26 cellular contexts compared by ENCODE assay signal in the genomic region with DNA sequence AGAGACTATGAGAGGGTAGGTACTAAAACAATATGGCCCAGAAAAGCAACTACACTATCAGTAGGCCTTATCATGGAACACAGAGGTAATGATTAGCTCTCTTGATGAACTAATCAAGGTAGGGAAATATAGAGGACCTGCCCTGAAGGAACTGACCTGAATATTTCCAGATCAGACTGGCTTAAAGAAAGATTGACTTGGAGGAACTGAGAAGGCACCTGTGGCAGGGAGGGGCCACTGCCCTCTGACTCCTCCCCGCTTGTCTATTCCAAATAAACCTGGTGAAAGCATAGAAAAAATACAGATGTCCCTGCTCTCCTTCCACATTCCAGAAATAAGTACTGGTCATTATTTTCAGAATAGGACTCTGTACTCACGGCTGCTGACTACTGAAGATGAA. TPM values are rescaled to one million over a fixed set of nuclear protein-coding genes. Genes with fewer than 3 reads are reported as not detected.
A peak's percentile ranks its signal among the peaks of the same experiment; 100 is the strongest.
DNase-seq lines count a peak whose midpoint lies in the region; ATAC-seq, FAIRE-seq and TF ChIP-seq lines count a peak whose summit lies in the region.
"Had no signal": no experiment of that assay in that cellular context is flagged by ENCODE, and none has a peak within 500 bp of the region (broad histone marks: within the 10 kb centered on the region; RNA-seq: fewer than 3 reads in every experiment).

No MANE protein-coding gene starts in this region.

- FAIRE-seq in small intestine (lab: Jason Lieb, UNC): no peak
- FAIRE-seq: GM12891, HTR-8/SVneo, RCC 7860 had no signal

- intact Hi-C loops in left colon (cut with DNase I, micrococcal nuclease): no loop called here

- H3K36me3 ChIP-seq in small intestine (ENCODE audit: control insufficient read depth in 2 of 2, insufficient read depth in 2 of 2, low read length in 2 of 2): no peaks in the 10 kb centered on the region
- H3K36me3 ChIP-seq: MG63 had no signal

- no peak overlapping the region for H3K4me3 ChIP-seq in small intestine (ENCODE audit: low read depth in 1 of 2, low read length in 2 of 2)
- H3K4me3 ChIP-seq: GM23248, MG63, SK-N-MC had no signal

- H3K27me3 ChIP-seq in small intestine (ENCODE audit: control insufficient read depth in 2 of 2, insufficient read depth in 2 of 2, low read length in 2 of 2): no peaks in the 10 kb centered on the region

- H3K4me1 ChIP-seq in small intestine (ENCODE audit: control insufficient read depth in 2 of 2, insufficient read depth in 1 of 2, low read depth in 1 of 2, low read length in 1 of 2): no peaks in the 10 kb centered on the region

- H3K9me3 ChIP-seq in small intestine (ENCODE audit: control insufficient read depth, low read depth): no peaks in the 10 kb centered on the region
- H3K9me3 ChIP-seq: MG63 had no signal

- WGBS in small intestine, 3 donors: 15 to 65% (median 21%) methylated on average over 2 of the region's 2 CpGs

- DNase-seq in left colon (peak; percentile 24 to 27), small intestine (peak; percentile 72), cortex of kidney (lab: John Stamatoyannopoulos, UW) (no peak), SW 1271 (lab: John Stamatoyannopoulos, UW) (no peak)
- DNase-seq in activated CD4-positive, alpha-beta T cell treated with anti-CD3 and anti-CD28 coated beads for 48 hours: no peak
- DNase-seq: Calu3, DMS79 treated with DMSO at 0.1 percent for 48 hours, GF-D8, GM23248, H9, KBM-7, MG63, NCI-H187, NCI-H2081 treated with DMSO at 0.1 percent for 48 hours, NCI-H2171, NCI-H226, NCI-H510A treated with DMSO at 0.1 percent for 48 hours, NCI-H774, SIG-M5 had no signal

- H3K27ac ChIP-seq in 22Rv1 (peak overlapping the region; percentile 64), VCaP (peak overlapping the region; percentile 62), small intestine (ENCODE audit: low read depth in 1 of 2, low read length in 1 of 2) (no peak overlapping the region)
- H3K27ac ChIP-seq: GM23248, SK-N-MC had no signal

- no peak for TF ChIP-seq CTCF in 22Rv1 (IDR thresholded peaks at IDR 0.05)
- TF ChIP-seq CTCF in VCaP (conservative IDR thresholded peaks at IDR 0.05): no peak

- peak; percentile 88 for ATAC-seq in left colon

RNA-seq across cellular contexts. Expression of a gene that starts 5.5 kb away (rescaled TPM):
- 10 to 100 TPM; 11.6 to 16.5 TPM for total RNA-seq in left colon
- polyA plus RNA-seq in small intestine: 1 to 10 TPM; 2.2 to 4.0 (median 3.5) TPM
- total RNA-seq: A172 had no signal

Comparison
In these comparisons a context has a peak if more than half of its experiments do, and no peak if none do; other contexts are left out.
1. H3K27ac ChIP-seq: peak in 22Rv1 (single experiment) and VCaP (single experiment); none in small intestine (0 of 2).
2. DNase-seq: peak in left colon (2 of 2) and small intestine (single experiment); none in cortex of kidney (single experiment), activated CD4-positive, alpha-beta T cell treated with anti-CD3 and anti-CD28 coated beads for 48 hours (single experiment) and SW 1271 (0 of 2).